ENCODE assay signal across 20 cellular contexts in genomic region chr10:29374162-29374561, GRCh38.
DNase-seq lines count a peak whose midpoint lies in the region; ATAC-seq and TF ChIP-seq lines count a peak whose summit lies in the region.
"Had no signal": no experiment of that assay in that cellular context is flagged by ENCODE, and none has a peak within 500 bp of the region (broad histone marks: within the 10 kb centered on the region; RNA-seq: fewer than 3 reads in every experiment).

No MANE protein-coding gene starts in this region.

- H3K9me3 ChIP-seq in endodermal cell (ENCODE audit: control insufficient read depth, low read length), result peaks cover 6% of the 10 kb centered on the region
- H3K9me3 ChIP-seq in HAP-1, result no peaks in the 10 kb centered on the region
- H3K9me3 ChIP-seq: BLaER1, Caco-2 had no signal

- H3K27me3 Mint-ChIP-seq in activated naive CD4-positive, alpha-beta T cell treated with anti-CD3 and anti-CD28 coated beads, Interleukin-2, amount 50 U/mL, for 24 hours, result peaks cover 5% of the 10 kb centered on the region
- H3K27me3 Mint-ChIP-seq in endodermal cell (ENCODE audit: insufficient read depth), result peaks cover 3% of the 10 kb centered on the region

- H3K4me3 ChIP-seq in endodermal cell (ENCODE audit: low read length) (no peak overlapping the region), HAP-1 (no peak overlapping the region)
- H3K4me3 ChIP-seq: BLaER1, GM12878, GM23248 had no signal

- H3K4me1 ChIP-seq in endodermal cell (ENCODE audit: control insufficient read depth, insufficient read depth, low read length), result no peaks in the 10 kb centered on the region
- no peaks in the 10 kb centered on the region for H3K4me1 ChIP-seq in HAP-1
- H3K4me1 ChIP-seq: Caco-2 had no signal

- H3K9me3 Mint-ChIP-seq in activated naive CD4-positive, alpha-beta T cell treated with anti-CD3 and anti-CD28 coated beads, Interleukin-2, amount 50 U/mL, for 24 hours, result no peaks in the 10 kb centered on the region
- peaks cover 6% of the 10 kb centered on the region for H3K9me3 Mint-ChIP-seq in endodermal cell
- H3K9me3 Mint-ChIP-seq: CD4-positive, CD25-positive, alpha-beta regulatory T cell; CD8-positive, alpha-beta T cell had no signal

- H3K27ac Mint-ChIP-seq in activated naive CD4-positive, alpha-beta T cell treated with anti-CD3 and anti-CD28 coated beads, Interleukin-2, amount 50 U/mL, for 24 hours, result peak overlapping the region; percentile 44
- no peak overlapping the region for H3K27ac Mint-ChIP-seq in endodermal cell
- H3K27ac Mint-ChIP-seq: B cell; CD4-positive, CD25-positive, alpha-beta regulatory T cell; CD8-positive, alpha-beta T cell had no signal

- H3K4me1 Mint-ChIP-seq in activated naive CD4-positive, alpha-beta T cell treated with anti-CD3 and anti-CD28 coated beads, Interleukin-2, amount 50 U/mL, for 24 hours, result no peaks in the 10 kb centered on the region
- peaks cover 10% of the 10 kb centered on the region for H3K4me1 Mint-ChIP-seq in endodermal cell
- H3K4me1 Mint-ChIP-seq: B cell; CD4-positive, CD25-positive, alpha-beta regulatory T cell had no signal

- in situ Hi-C loops in HAP-1 (cut with MboI; ENCODE audit: low sequenced_read_pairs), result no loop called here

- no peak for ATAC-seq in HG02970 (IDR thresholded peaks at IDR 0.05; ENCODE audit: low FRiP score, unreplicated experiment)
- ATAC-seq: CD8-positive, alpha-beta T cell; GM12878; HCT116 had no signal

- H3K36me3 ChIP-seq in endodermal cell (ENCODE audit: control insufficient read depth, insufficient read depth, low read length) (no peaks in the 10 kb centered on the region), HAP-1 (replicated peaks) (no peaks in the 10 kb centered on the region)
- H3K36me3 ChIP-seq: BLaER1 had no signal

- no peaks in the 10 kb centered on the region for H3K36me3 Mint-ChIP-seq in activated naive CD4-positive, alpha-beta T cell treated with anti-CD3 and anti-CD28 coated beads, Interleukin-2, amount 50 U/mL, for 24 hours
- H3K36me3 Mint-ChIP-seq in endodermal cell (ENCODE audit: low read depth), result no peaks in the 10 kb centered on the region
- H3K36me3 Mint-ChIP-seq: CD4-positive, CD25-positive, alpha-beta regulatory T cell; CD8-positive, alpha-beta T cell had no signal

- TF ChIP-seq CTCF in endodermal cell (conservative IDR thresholded peaks at IDR 0.05), result no peak

- no peak overlapping the region for H3K4me3 Mint-ChIP-seq in activated naive CD4-positive, alpha-beta T cell treated with anti-CD3 and anti-CD28 coated beads, Interleukin-2, amount 50 U/mL, for 24 hours
- no peak overlapping the region for H3K4me3 Mint-ChIP-seq in endodermal cell
- H3K4me3 Mint-ChIP-seq: B cell; CD4-positive, CD25-positive, alpha-beta regulatory T cell; CD8-positive, alpha-beta T cell had no signal

- H3K27me3 ChIP-seq in endodermal cell (ENCODE audit: control insufficient read depth, insufficient read depth, low read length, poor library complexity, severe bottlenecking), result no peaks in the 10 kb centered on the region
- H3K27me3 ChIP-seq in HAP-1 (ENCODE audit: low read depth), result peaks cover 15% of the 10 kb centered on the region
- H3K27me3 ChIP-seq: BLaER1 had no signal

- WGBS in endodermal cell (ENCODE audit: insufficient coverage in 1 of 2, insufficient read length in 1 of 2), 2 experiments, result 94 to 97% methylated on average over 5 to 7 of the region's 7 CpGs

- H3K9ac ChIP-seq in endodermal cell (ENCODE audit: extremely low read depth, low read length, poor library complexity, severe bottlenecking), result no peak overlapping the region
- H3K9ac ChIP-seq: BLaER1, GM23248 had no signal

- no peak for DNase-seq in activated naive CD4-positive, alpha-beta T cell treated with anti-CD3 and anti-CD28 coated beads, Interleukin-2, amount 50 U/mL, for 16 hours
- DNase-seq in endodermal cell (peak; percentile 29), mucosa of gallbladder (ENCODE audit: low spot score) (peak; percentile 25), HAP-1 (ENCODE audit: low spot score in 2 of 2) (no peak)
- DNase-seq: Caco-2; CD4-positive, CD25-positive, alpha-beta regulatory T cell; CD8-positive, alpha-beta T cell; DMS153; DND-41; GDM1; GM23248; H7 had no signal

- H3K27ac ChIP-seq in endodermal cell (ENCODE audit: low read depth, low read length), result no peak overlapping the region
- H3K27ac ChIP-seq: 22Rv1, BLaER1, C4-2B, GM23248 had no signal

Comparison
In these comparisons a context has a peak if more than half of its experiments do, and no peak if none do; other contexts are left out.
1. DNase-seq: peak in endodermal cell (single experiment) and mucosa of gallbladder (single experiment); none in activated naive CD4-positive, alpha-beta T cell treated with anti-CD3 and anti-CD28 coated beads, Interleukin-2, amount 50 U/mL, for 16 hours (single experiment) and HAP-1 (0 of 2).